In the genomic region with DNA sequence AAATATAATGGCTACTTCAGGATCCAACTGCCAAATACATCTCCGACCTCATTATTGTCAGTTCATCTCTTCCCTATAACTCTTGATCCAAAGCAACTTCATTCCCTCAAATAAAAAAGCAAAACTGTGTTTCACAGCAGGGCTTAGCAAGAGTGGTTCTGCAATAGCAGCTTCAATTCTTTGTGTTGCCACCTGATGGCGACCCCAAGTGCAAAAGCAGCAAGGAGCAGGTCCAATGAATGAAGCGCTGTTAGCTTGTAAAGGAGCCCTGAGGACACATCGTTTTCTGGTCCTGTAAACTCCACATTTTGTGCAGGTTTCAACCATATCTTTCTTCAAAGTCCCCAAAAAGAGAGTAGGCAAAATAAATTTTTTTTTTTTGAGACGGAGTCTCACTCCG, we compare ENCODE assay signal across 8 cellular contexts. TPM values are rescaled to one million over a fixed set of nuclear protein-coding genes. Genes with fewer than 3 reads are reported as not detected.
A peak's percentile ranks its signal among the peaks of the same experiment; 100 is the strongest.
DNase-seq lines count a peak whose midpoint lies in the region; ATAC-seq, FAIRE-seq and TF ChIP-seq lines count a peak whose summit lies in the region.

No MANE protein-coding gene starts in this region.

- TF ChIP-seq POLR2A in body of pancreas (IDR thresholded peaks at IDR 0.05) (no peak), GM12892 (IDR thresholded peaks at IDR 0.05; ENCODE audit: low read depth, low read length) (no peak)

- peak in 6 of 7 experiments; percentile 12 to 57 (median 44) for TF ChIP-seq CTCF in body of pancreas (IDR thresholded peaks at IDR 0.05)
- peak in 1 of 4 donors; percentile 23 for TF ChIP-seq CTCF in pancreas (IDR thresholded peaks at IDR 0.05)

- WGBS in body of pancreas, 2 donors = 68 to 73% methylated on average over 6 of the region's 6 CpGs
- 68 to 71% methylated on average over 6 of the region's 6 CpGs for WGBS in pancreas, 2 donors

- H3K9me3 ChIP-seq in body of pancreas (no peaks in the 10 kb centered on the region), pancreas (no peaks in the 10 kb centered on the region)

- H3K27ac ChIP-seq in body of pancreas (no peak overlapping the region), pancreas (no peak overlapping the region)

- CTCF ChIA-PET in activated naive CD4-positive, alpha-beta T cell treated with anti-CD3 and anti-CD28 coated beads for 36 hours (lab: Charles Lee) = interaction anchor here (0.6 to 2.1 kb wide), 7 partner anchors 11 to 628 kb away, joined by 3 to 7 read pairs (median 5); a partner anchor contains a TSS

- H3K36me3 ChIP-seq in body of pancreas (replicated peaks in 1 of 2; ENCODE audit: insufficient read depth in 1 of 2, low read depth in 2 of 2) (no peaks in the 10 kb centered on the region), pancreas (no peaks in the 10 kb centered on the region)

- ATAC-seq in activated naive CD4-positive, alpha-beta T cell treated with anti-CD3 and anti-CD28 coated beads, Interleukin-2, amount 50 U/mL, for 72 hours = no peak
- ATAC-seq in body of pancreas (peak; percentile 53), pancreas (peak in 3 of 4 donors; percentile 80 to 84 (median 81)), left cardiac atrium (no peak)

- peaks cover 9% of the 10 kb centered on the region for H3K4me1 Mint-ChIP-seq in activated naive CD4-positive, alpha-beta T cell treated with anti-CD3 and anti-CD28 coated beads for 36 hours (ENCODE audit: low read depth)

- H3K27me3 ChIP-seq in body of pancreas (no peaks in the 10 kb centered on the region), pancreas (no peaks in the 10 kb centered on the region)

- peak; percentile 36 for DNase-seq in activated naive CD4-positive, alpha-beta T cell treated with anti-CD3 and anti-CD28 coated beads for 36 hours
- DNase-seq in activated naive CD4-positive, alpha-beta T cell treated with anti-CD3 and anti-CD28 coated beads, Interleukin-2, amount 50 U/mL, for 72 hours (ENCODE audit: low spot score in 2 of 2) = no peak
- DNase-seq in NCI-H2107 (lab: John Stamatoyannopoulos, UW) (peak; percentile 39), body of pancreas (peak; percentile 39 to 67 (median 50)), pancreas (peak in 2 of 6 donors; percentile 26 to 50), GM12892 (ENCODE audit: insufficient read length) (no peak), left cardiac atrium (no peak), T1000 (lab: John Stamatoyannopoulos, UW) (no peak)

- H3K27me3 Mint-ChIP-seq in activated naive CD4-positive, alpha-beta T cell treated with anti-CD3 and anti-CD28 coated beads for 36 hours (ENCODE audit: low read depth) = no peaks in the 10 kb centered on the region

- H3K4me3 ChIP-seq in body of pancreas (no peak overlapping the region), pancreas (no peak overlapping the region)

- no peaks in the 10 kb centered on the region for H3K9me3 Mint-ChIP-seq in activated naive CD4-positive, alpha-beta T cell treated with anti-CD3 and anti-CD28 coated beads for 36 hours
- H3K9me3 Mint-ChIP-seq in activated naive CD4-positive, alpha-beta T cell treated with anti-CD3 and anti-CD28 coated beads, Interleukin-2, amount 50 U/mL, for 72 hours = no peaks in the 10 kb centered on the region

- intact Hi-C loops in activated naive CD4-positive, alpha-beta T cell treated with anti-CD3 and anti-CD28 coated beads for 36 hours (cut with micrococcal nuclease) = loop anchor here (5.0 kb wide), 1 partner anchor 388 kb away; no protein-coding TSS in a partner anchor
- intact Hi-C loops in body of pancreas (cut with DNase I) = loop anchor here (10.0 kb wide), 1 partner anchor 375 kb away; no protein-coding TSS in a partner anchor
- intact Hi-C loops in pancreas (cut with DNase I) = loop anchor here in 2 of 3 donors (5.0 kb wide), 1 partner anchor 368 kb away; no protein-coding TSS in a partner anchor
- intact Hi-C loops in left cardiac atrium (cut with DNase I) = loop anchor here in 1 of 2 donors (5.0 kb wide), 1 partner anchor 368 kb away; no protein-coding TSS in a partner anchor

- no peaks in the 10 kb centered on the region for H3K4me1 ChIP-seq in body of pancreas
- no peaks in the 10 kb centered on the region for H3K4me1 ChIP-seq in pancreas

- peaks cover 10% of the 10 kb centered on the region for H3K36me3 Mint-ChIP-seq in activated naive CD4-positive, alpha-beta T cell treated with anti-CD3 and anti-CD28 coated beads for 36 hours (ENCODE audit: low read depth)
- H3K36me3 Mint-ChIP-seq in activated naive CD4-positive, alpha-beta T cell treated with anti-CD3 and anti-CD28 coated beads, Interleukin-2, amount 50 U/mL, for 72 hours = peaks cover 0 to 17% of the 10 kb centered on the region in 2 donors

- no peak overlapping the region for H3K4me3 Mint-ChIP-seq in activated naive CD4-positive, alpha-beta T cell treated with anti-CD3 and anti-CD28 coated beads for 36 hours

- no peak overlapping the region for H3K27ac Mint-ChIP-seq in activated naive CD4-positive, alpha-beta T cell treated with anti-CD3 and anti-CD28 coated beads for 36 hours
- H3K27ac Mint-ChIP-seq in activated naive CD4-positive, alpha-beta T cell treated with anti-CD3 and anti-CD28 coated beads, Interleukin-2, amount 50 U/mL, for 72 hours = no peak overlapping the region

- no peak for FAIRE-seq in pancreas (lab: Jason Lieb, UNC)
- FAIRE-seq in GM12892 (lab: Jason Lieb, UNC) = no peak

RNA-seq across cellular contexts. Expression of a gene that starts 19.6 kb away (rescaled TPM):
- total RNA-seq in activated naive CD4-positive, alpha-beta T cell treated with anti-CD3 and anti-CD28 coated beads for 36 hours = 1 to 10 TPM; 5.5 to 6.0 TPM
- 1 to 10 TPM; 6.6 to 8.0 TPM for total RNA-seq in activated naive CD4-positive, alpha-beta T cell treated with anti-CD3 and anti-CD28 coated beads, Interleukin-2, amount 50 U/mL, for 72 hours
- 1 to 10 TPM; 3.6 to 4.0 TPM for total RNA-seq in body of pancreas
- total RNA-seq in pancreas = 1 to 10 TPM; 1.5 to 3.7 (median 2.2) TPM
- polyA plus RNA-seq in pancreas = 1 to 10 TPM; 1.8 to 2.5 TPM
- 7.3 TPM for polyA plus RNA-seq in GM12892 (2012; ENCODE audit: missing spikeins)
- total RNA-seq in left cardiac atrium = 10 to 100 TPM; 10.4 to 12.9 TPM

RNA-seq across cellular contexts. Expression of a gene that starts 19.7 kb away (rescaled TPM):
- 10 to 100 TPM; 19.6 to 21.6 TPM for total RNA-seq in activated naive CD4-positive, alpha-beta T cell treated with anti-CD3 and anti-CD28 coated beads for 36 hours
- 10 to 100 TPM; 20.0 to 20.5 TPM for total RNA-seq in activated naive CD4-positive, alpha-beta T cell treated with anti-CD3 and anti-CD28 coated beads, Interleukin-2, amount 50 U/mL, for 72 hours
- 1 to 10 TPM; 3.0 to 6.2 TPM for total RNA-seq in body of pancreas
- total RNA-seq in pancreas = 1 to 10 TPM; 3.9 to 8.4 (median 6.6) TPM
- 1 to 10 TPM; 3.2 to 5.3 TPM for polyA plus RNA-seq in pancreas
- polyA plus RNA-seq in GM12892 (2012; ENCODE audit: missing spikeins) = 10.5 TPM
- 10 to 100 TPM; 12.1 to 15.6 TPM for total RNA-seq in left cardiac atrium

Comparison
In these comparisons a context has a peak if more than half of its experiments do, and no peak if none do; other contexts are left out.
1. DNase-seq: peak in activated naive CD4-positive, alpha-beta T cell treated with anti-CD3 and anti-CD28 coated beads for 36 hours (single experiment), NCI-H2107 (single experiment) and body of pancreas (4 of 4); none in activated naive CD4-positive, alpha-beta T cell treated with anti-CD3 and anti-CD28 coated beads, Interleukin-2, amount 50 U/mL, for 72 hours (0 of 2), GM12892 (single experiment), left cardiac atrium (single experiment) and T1000 (single experiment).
2. ATAC-seq: peak in body of pancreas (single experiment) and pancreas (3 of 4); none in activated naive CD4-positive, alpha-beta T cell treated with anti-CD3 and anti-CD28 coated beads, Interleukin-2, amount 50 U/mL, for 72 hours (0 of 2) and left cardiac atrium (0 of 2).